In genomic region chr3:184134746-184135148, GRCh38 we compare ENCODE assay signal across 9 cellular contexts. TPM values are rescaled to one million over a fixed set of nuclear protein-coding genes. Genes with fewer than 3 reads are reported as not detected.
DNase-seq lines count a peak whose midpoint lies in the region; ATAC-seq, FAIRE-seq and TF ChIP-seq lines count a peak whose summit lies in the region.
"Had no signal": no experiment of that assay in that cellular context is flagged by ENCODE, and none has a peak within 500 bp of the region (broad histone marks: within the 10 kb centered on the region; RNA-seq: fewer than 3 reads in every experiment).

No MANE protein-coding gene starts in this region.

- peak overlapping the region; percentile 98 for H3K27ac Mint-ChIP-seq in activated T-helper 17 cell treated with anti-CD3 and anti-CD28 coated beads, Interleukin-2, amount 50 U/mL, for 72 hours
- peak overlapping the region; percentile 98 for H3K27ac Mint-ChIP-seq in stimulated activated naive B cell treated with anti-CD40 and anti-IgM and Interleukin-4, amounts not matched to agents 10 μg/mL and 1 μg/mL and 100 μg/mL, for 72 hours

- DNase-seq in stimulated activated naive B cell treated with anti-CD40 and anti-IgM and Interleukin-4, amounts not matched to agents 10 μg/mL and 1 μg/mL and 100 μg/mL, for 72 hours = no peak
- no peak for DNase-seq in D721Med (ENCODE audit: insufficient read length, low spot score)
- DNase-seq in KG1 (lab: John Stamatoyannopoulos, UW) = no peak
- DNase-seq in NCI-H2081 treated with DMSO at 0.1 percent for 48 hours (lab: John Stamatoyannopoulos, UW) = no peak

- H3K36me3 ChIP-seq in iPS-15b (ENCODE audit: control insufficient read depth, insufficient read depth, low read length) = peaks cover 5% of the 10 kb centered on the region

- no peak for FAIRE-seq in D721Med (lab: Jason Lieb, UNC)

- no peaks in the 10 kb centered on the region for H3K9me3 Mint-ChIP-seq in activated T-helper 17 cell treated with anti-CD3 and anti-CD28 coated beads, Interleukin-2, amount 50 U/mL, for 72 hours
- H3K9me3 Mint-ChIP-seq in stimulated activated naive B cell treated with anti-CD40 and anti-IgM and Interleukin-4, amounts not matched to agents 10 μg/mL and 1 μg/mL and 100 μg/mL, for 72 hours = no peaks in the 10 kb centered on the region

- H3K4me3 Mint-ChIP-seq in activated T-helper 17 cell treated with anti-CD3 and anti-CD28 coated beads, Interleukin-2, amount 50 U/mL, for 72 hours = peak overlapping the region; percentile 99
- H3K4me3 Mint-ChIP-seq in stimulated activated naive B cell treated with anti-CD40 and anti-IgM and Interleukin-4, amounts not matched to agents 10 μg/mL and 1 μg/mL and 100 μg/mL, for 72 hours = peak overlapping the region; percentile 96 to 99

- peaks cover 14% of the 10 kb centered on the region for H3K4me1 Mint-ChIP-seq in activated T-helper 17 cell treated with anti-CD3 and anti-CD28 coated beads, Interleukin-2, amount 50 U/mL, for 72 hours
- H3K4me1 Mint-ChIP-seq in stimulated activated naive B cell treated with anti-CD40 and anti-IgM and Interleukin-4, amounts not matched to agents 10 μg/mL and 1 μg/mL and 100 μg/mL, for 72 hours = peaks cover 10 to 40% of the 10 kb centered on the region in 2 donors

- peaks cover 5% of the 10 kb centered on the region for H3K4me1 ChIP-seq in iPS-15b (ENCODE audit: control insufficient read depth, insufficient read depth, low read length)

- H3K4me3 ChIP-seq in iPS-15b (ENCODE audit: low read depth, low read length) = peak overlapping the region; percentile 97

- ATAC-seq in GM18909 (IDR thresholded peaks at IDR 0.05; ENCODE audit: poor library complexity, unreplicated experiment) = peak; percentile 14
- ATAC-seq in HG03064 (IDR thresholded peaks at IDR 0.05; ENCODE audit: low read depth, unreplicated experiment) = peak; percentile 19
- ATAC-seq in activated T-helper 17 cell treated with anti-CD3 and anti-CD28 coated beads, Interleukin-2, amount 50 U/mL, for 72 hours (replicated peaks) = peak; percentile 46
- peak; percentile 52 to 58 for ATAC-seq in stimulated activated naive B cell treated with anti-CD40 and anti-IgM and Interleukin-4, amounts not matched to agents 10 μg/mL and 1 μg/mL and 100 μg/mL, for 72 hours (replicated peaks)

- no peaks in the 10 kb centered on the region for H3K27me3 Mint-ChIP-seq in activated T-helper 17 cell treated with anti-CD3 and anti-CD28 coated beads, Interleukin-2, amount 50 U/mL, for 72 hours
- H3K27me3 Mint-ChIP-seq in stimulated activated naive B cell treated with anti-CD40 and anti-IgM and Interleukin-4, amounts not matched to agents 10 μg/mL and 1 μg/mL and 100 μg/mL, for 72 hours = no peaks in the 10 kb centered on the region

- no peaks in the 10 kb centered on the region for H3K27me3 ChIP-seq in iPS-15b (ENCODE audit: control insufficient read depth, insufficient read depth, low read length)

- no peaks in the 10 kb centered on the region for H3K9me3 ChIP-seq in iPS-15b (ENCODE audit: control insufficient read depth, insufficient read depth, low read length)

- H3K36me3 Mint-ChIP-seq in activated T-helper 17 cell treated with anti-CD3 and anti-CD28 coated beads, Interleukin-2, amount 50 U/mL, for 72 hours (ENCODE audit: low read depth) = peaks cover 49% of the 10 kb centered on the region
- H3K36me3 Mint-ChIP-seq in stimulated activated naive B cell treated with anti-CD40 and anti-IgM and Interleukin-4, amounts not matched to agents 10 μg/mL and 1 μg/mL and 100 μg/mL, for 72 hours = peaks cover 2 to 14% of the 10 kb centered on the region in 2 donors

- no peak for TF ChIP-seq CTCF in D721Med (IDR thresholded peaks at IDR 0.05; ENCODE audit: insufficient read depth, missing control alignments)

- H3K9ac ChIP-seq in iPS-15b (ENCODE audit: low read depth, low read length) = peak overlapping the region; percentile 85

RNA-seq across cellular contexts. Expression of gene EIF2B5, which starts 0.4 kb away (rescaled TPM):
- 10 to 100 TPM; 48.7 to 64.6 TPM for total RNA-seq in activated T-helper 17 cell treated with anti-CD3 and anti-CD28 coated beads, Interleukin-2, amount 50 U/mL, for 72 hours

RNA-seq across cellular contexts. Expression of gene DVL3, which starts 20.4 kb away (rescaled TPM):
- total RNA-seq in activated T-helper 17 cell treated with anti-CD3 and anti-CD28 coated beads, Interleukin-2, amount 50 U/mL, for 72 hours = 10 to 100 TPM; 40.3 to 42.5 TPM

RNA-seq across cellular contexts. Expression of gene HTR3E, which starts 37.9 kb away (rescaled TPM):
- not detected for total RNA-seq in activated T-helper 17 cell treated with anti-CD3 and anti-CD28 coated beads, Interleukin-2, amount 50 U/mL, for 72 hours
- total RNA-seq: subcutaneous adipose tissue had no signal

RNA-seq across cellular contexts. Expression of gene AP2M1, which starts 39.9 kb away (rescaled TPM):
- total RNA-seq in activated T-helper 17 cell treated with anti-CD3 and anti-CD28 coated beads, Interleukin-2, amount 50 U/mL, for 72 hours = 100 to 1,000 TPM; 206 to 244 TPM

RNA-seq across cellular contexts. Expression of gene ABCF3, which starts 51.3 kb away (rescaled TPM):
- total RNA-seq in activated T-helper 17 cell treated with anti-CD3 and anti-CD28 coated beads, Interleukin-2, amount 50 U/mL, for 72 hours = 10 to 100 TPM; 75.5 to 93.5 TPM
